In genomic region chr6:4786936-4787504, GRCh38 we compare ENCODE assay signal across 31 cellular contexts. TPM values are rescaled to one million over a fixed set of nuclear protein-coding genes. Genes with fewer than 3 reads are reported as not detected.
DNase-seq lines count a peak whose midpoint lies in the region; ATAC-seq, FAIRE-seq and TF ChIP-seq lines count a peak whose summit lies in the region.
"Had no signal": no experiment of that assay in that cellular context is flagged by ENCODE, and none has a peak within 500 bp of the region (broad histone marks: within the 10 kb centered on the region; RNA-seq: fewer than 3 reads in every experiment).

No MANE protein-coding gene starts in this region.

- H3K27ac Mint-ChIP-seq in activated CD4-positive, alpha-beta memory T cell treated with anti-CD3 and anti-CD28 coated beads for 36 hours = no peak overlapping the region
- no peak overlapping the region for H3K27ac Mint-ChIP-seq in activated CD4-positive, alpha-beta memory T cell treated with anti-CD3 and anti-CD28 coated beads, Interleukin-2, amount 10 ng/mL, durations not matched to agents 7 days and 5 days
- H3K27ac Mint-ChIP-seq in H9 (no peak overlapping the region), nephron (peak overlapping the region in 2 of 3 experiments; percentile 30 to 40)
- H3K27ac Mint-ChIP-seq: activated naive CD4-positive, alpha-beta T cell treated with anti-CD3 and anti-CD28 coated beads, Interleukin-2, amount 10 ng/mL, durations not matched to agents 7 days and 5 days; CD4-positive, alpha-beta T cell; neural progenitor cell had no signal

- CTCF ChIA-PET in activated CD4-positive, alpha-beta memory T cell treated with anti-CD3 and anti-CD28 coated beads for 36 hours (lab: Charles Lee) = interaction anchor here (1.1 kb wide), 1 partner anchor 9 kb away, joined by 4 read pairs; no protein-coding TSS in a partner anchor
- CTCF ChIA-PET in activated CD4-positive, alpha-beta memory T cell treated with anti-CD3 and anti-CD28 coated beads, Interleukin-2, amount 10 ng/mL, durations not matched to agents 7 days and 5 days (lab: Charles Lee) = interaction anchor here (0.5 kb wide), 1 partner anchor 24 kb away, joined by 3 read pairs; no protein-coding TSS in a partner anchor
- CTCF ChIA-PET in H1 (lab: Charles Lee; ENCODE audit: partially characterized antibody) = interaction anchor here (0.8 to 2.9 kb wide), 4 partner anchors 30 to 398 kb away, joined by 3 to 11 read pairs (median 6); no protein-coding TSS in a partner anchor
- CTCF ChIA-PET in RWPE1 (lab: Yijun Ruan, JAX) = no interaction called here

- TF ChIP-seq CTCF in H9 (conservative IDR thresholded peaks at IDR 0.05) (no peak), H1 (IDR thresholded peaks at IDR 0.05; ENCODE audit: control extremely low read depth in 1 of 3, insufficient read depth in 1 of 3, low read depth in 1 of 3, low read length in 3 of 3) (no peak), nephron (IDR thresholded peaks at IDR 0.05; ENCODE audit: unreplicated experiment in 3 of 3) (no peak), RWPE1 (conservative IDR thresholded peaks at IDR 0.05; ENCODE audit: low read depth) (no peak)

- H2AK5ac ChIP-seq in H9 (ENCODE audit: insufficient read length, low read length) = no peak overlapping the region
- H2AK5ac ChIP-seq in H1 (ENCODE audit: low read depth, low read length) = no peak overlapping the region

- H3K27me3 ChIP-seq in H9 (ENCODE audit: insufficient read depth, low read length) = peaks cover 2% of the 10 kb centered on the region; the same call in 1 of the 2 replicates
- H3K27me3 ChIP-seq in H1 (replicated peaks in 1 of 4; ENCODE audit: control insufficient read depth in 3 of 4, extremely low read depth in 1 of 4, insufficient read depth in 3 of 4, low read length in 3 of 4) = peaks cover 0 to 3% (median 0%) of the 10 kb centered on the region in 4 experiments; a peak in 2 of 7 replicates
- H3K27me3 ChIP-seq: gastrocnemius medialis, hepatocyte, neural progenitor cell, right atrium auricular region, testis had no signal

- H3K4me1 Mint-ChIP-seq in activated CD4-positive, alpha-beta memory T cell treated with anti-CD3 and anti-CD28 coated beads for 36 hours (ENCODE audit: low read depth) = peaks cover 71% of the 10 kb centered on the region
- peaks cover 21% of the 10 kb centered on the region for H3K4me1 Mint-ChIP-seq in activated CD4-positive, alpha-beta memory T cell treated with anti-CD3 and anti-CD28 coated beads, Interleukin-2, amount 10 ng/mL, durations not matched to agents 7 days and 5 days
- peaks cover 56 to 75% of the 10 kb centered on the region in 2 experiments for H3K4me1 Mint-ChIP-seq in H9
- H3K4me1 Mint-ChIP-seq in nephron = peaks cover 29% of the 10 kb centered on the region

- H3K4me1 ChIP-seq in H9 (ENCODE audit: insufficient read depth, low read length) (peaks cover 5% of the 10 kb centered on the region; the same call in 1 of the 2 replicates), H1 (replicated peaks in 1 of 4; ENCODE audit: control insufficient read depth in 3 of 4, insufficient read depth in 4 of 4, low read length in 3 of 4) (peaks cover 9 to 31% (median 22%) of the 10 kb centered on the region in 4 experiments)
- H3K4me1 ChIP-seq: testis had no signal

- H3K79me1 ChIP-seq in H9 (ENCODE audit: insufficient read depth, low read depth, low read length, poor library complexity, severe bottlenecking) (peaks cover 11% of the 10 kb centered on the region), H1 (ENCODE audit: low read depth, low read length) (peaks cover 30% of the 10 kb centered on the region)

- intact Hi-C loops in activated CD4-positive, alpha-beta memory T cell treated with anti-CD3 and anti-CD28 coated beads for 36 hours (cut with micrococcal nuclease) = no loop called here

- peak overlapping the region; percentile 27 for H3K4me2 ChIP-seq in H9 (ENCODE audit: insufficient read depth, insufficient read length, low read length)
- H3K4me2 ChIP-seq in H1 (ENCODE audit: insufficient read depth in 1 of 2, low read depth in 2 of 2, low read length in 2 of 2) = peak overlapping the region; percentile 44 to 54
- H3K4me2 ChIP-seq: hepatocyte, KMS-11, neural progenitor cell, smooth muscle cell had no signal

- H3K9ac ChIP-seq in H9 (ENCODE audit: extremely low read depth, insufficient read length, low read length) = no peak overlapping the region
- H3K9ac ChIP-seq in H1 (replicated peaks in 1 of 4; ENCODE audit: extremely low read depth in 1 of 4, low read depth in 3 of 4, low read length in 3 of 4) = no peak overlapping the region
- H3K9ac ChIP-seq: GM23248, KMS-11, neural progenitor cell, parathyroid adenoma had no signal

- FAIRE-seq in H1 (lab: Jason Lieb, UNC) = no peak
- FAIRE-seq: A204.1, D721Med, HTR-8/SVneo had no signal

- no peak overlapping the region for H2BK15ac ChIP-seq in H9 (ENCODE audit: low read depth, low read length)
- H2BK15ac ChIP-seq in H1 (ENCODE audit: low read length) = no peak overlapping the region

- H3K23me2 ChIP-seq in H9 (ENCODE audit: insufficient read length, low read depth, low read length, poor library complexity, severe bottlenecking) = no peaks in the 10 kb centered on the region
- no peaks in the 10 kb centered on the region for H3K23me2 ChIP-seq in H1 (ENCODE audit: low read depth, low read length)

- H3K27me3 Mint-ChIP-seq in activated CD4-positive, alpha-beta memory T cell treated with anti-CD3 and anti-CD28 coated beads for 36 hours = no peaks in the 10 kb centered on the region
- H3K27me3 Mint-ChIP-seq in activated CD4-positive, alpha-beta memory T cell treated with anti-CD3 and anti-CD28 coated beads, Interleukin-2, amount 10 ng/mL, durations not matched to agents 7 days and 5 days = no peaks in the 10 kb centered on the region
- H3K27me3 Mint-ChIP-seq in H9 (ENCODE audit: low read depth) (peaks cover 64% of the 10 kb centered on the region), nephron (ENCODE audit: low read depth) (no peaks in the 10 kb centered on the region)
- H3K27me3 Mint-ChIP-seq: activated naive CD4-positive, alpha-beta T cell treated with anti-CD3 and anti-CD28 coated beads, Interleukin-2, amount 10 ng/mL, durations not matched to agents 7 days and 5 days; CD4-positive, alpha-beta T cell; stimulated activated naive CD8-positive, alpha-beta T cell treated with anti-CD3 and anti-CD28 coated beads, Interleukin-15, Interleukin-2, amounts not matched to agents 100 ng/mL and 50 ng/mL, for 24 hours had no signal

- H3K27ac ChIP-seq in H9 (ENCODE audit: insufficient read length, low read depth, low read length) = no peak overlapping the region
- no peak overlapping the region for H3K27ac ChIP-seq in H1 (ENCODE audit: low read depth, low read length)
- no peak overlapping the region for H3K27ac ChIP-seq in RWPE1
- H3K27ac ChIP-seq: gastrocnemius medialis, GM23248, hepatocyte, KMS-11, neural progenitor cell, parathyroid adenoma, right atrium auricular region, testis had no signal

- H3K23ac ChIP-seq in H9 (ENCODE audit: insufficient read length, low read depth, low read length) (no peak overlapping the region), H1 (ENCODE audit: insufficient read length) (no peak overlapping the region)

- H3K4me3 Mint-ChIP-seq in activated CD4-positive, alpha-beta memory T cell treated with anti-CD3 and anti-CD28 coated beads for 36 hours = no peak overlapping the region
- no peak overlapping the region for H3K4me3 Mint-ChIP-seq in activated CD4-positive, alpha-beta memory T cell treated with anti-CD3 and anti-CD28 coated beads, Interleukin-2, amount 10 ng/mL, durations not matched to agents 7 days and 5 days
- H3K4me3 Mint-ChIP-seq in H9 (peak overlapping the region; percentile 9 to 60; a peak in 3 of 5 replicates), nephron (no peak overlapping the region)
- H3K4me3 Mint-ChIP-seq: activated naive CD4-positive, alpha-beta T cell treated with anti-CD3 and anti-CD28 coated beads, Interleukin-2, amount 10 ng/mL, durations not matched to agents 7 days and 5 days; CD4-positive, alpha-beta T cell; neural progenitor cell; stimulated activated naive CD8-positive, alpha-beta T cell treated with anti-CD3 and anti-CD28 coated beads, Interleukin-15, Interleukin-2, amounts not matched to agents 100 ng/mL and 50 ng/mL, for 24 hours had no signal

- TF ChIP-seq POLR2A in H1 (IDR thresholded peaks at IDR 0.05; ENCODE audit: control extremely low read depth in 1 of 2, low read depth in 2 of 2, low read length in 2 of 2) = no peak

- no peak overlapping the region for H2BK120ac ChIP-seq in H9 (ENCODE audit: low read depth, low read length, poor library complexity, severe bottlenecking)
- H2BK120ac ChIP-seq in H1 (replicated peaks; ENCODE audit: low read depth, low read length) = no peak overlapping the region

- H2AFZ ChIP-seq in H9 (ENCODE audit: low read length) (no peak overlapping the region), H1 (ENCODE audit: low read length) (no peak overlapping the region)
- H2AFZ ChIP-seq: GM23248, hepatocyte, neural progenitor cell, parathyroid adenoma had no signal

- no peak for TF ChIP-seq EP300 in H1 (IDR thresholded peaks at IDR 0.05; ENCODE audit: borderline replicate concordance in 1 of 2, low read depth in 2 of 2, low read length in 2 of 2)

- H2BK20ac ChIP-seq in H9 (ENCODE audit: low read depth, low read length, poor library complexity, severe bottlenecking) = no peak overlapping the region
- no peak overlapping the region for H2BK20ac ChIP-seq in H1 (ENCODE audit: low read length)

- peaks cover 2% of the 10 kb centered on the region for H3K9me3 Mint-ChIP-seq in activated CD4-positive, alpha-beta memory T cell treated with anti-CD3 and anti-CD28 coated beads for 36 hours
- H3K9me3 Mint-ChIP-seq in activated CD4-positive, alpha-beta memory T cell treated with anti-CD3 and anti-CD28 coated beads, Interleukin-2, amount 10 ng/mL, durations not matched to agents 7 days and 5 days = peaks cover 7% of the 10 kb centered on the region
- peaks cover 4 to 9% of the 10 kb centered on the region in 2 experiments for H3K9me3 Mint-ChIP-seq in H9
- peaks cover 17% of the 10 kb centered on the region for H3K9me3 Mint-ChIP-seq in nephron
- H3K9me3 Mint-ChIP-seq: CD4-positive, alpha-beta T cell; immature natural killer cell had no signal

- H4K20me1 ChIP-seq in H9 (ENCODE audit: control insufficient read depth, insufficient read depth, insufficient read length) = no peaks in the 10 kb centered on the region
- peaks cover 68 to 79% of the 10 kb centered on the region in 2 experiments for H4K20me1 ChIP-seq in H1 (replicated peaks in 1 of 2; ENCODE audit: control insufficient read depth in 1 of 2, insufficient read depth in 2 of 2, low read length in 2 of 2)

- no peak overlapping the region for H3K56ac ChIP-seq in H9 (ENCODE audit: insufficient read length, low read depth, low read length)
- no peak overlapping the region for H3K56ac ChIP-seq in H1 (replicated peaks; ENCODE audit: insufficient read length, low read depth, low read length)

- H4K5ac ChIP-seq in H9 (ENCODE audit: insufficient read length, low read depth, low read length) = no peak overlapping the region
- H4K5ac ChIP-seq in H1 (ENCODE audit: insufficient read length, low read depth, low read length) = no peak overlapping the region

- DNase-seq in activated CD4-positive, alpha-beta memory T cell treated with anti-CD3 and anti-CD28 coated beads for 36 hours = peak; percentile 24
- no peak for DNase-seq in activated CD4-positive, alpha-beta memory T cell treated with anti-CD3 and anti-CD28 coated beads, Interleukin-2, amount 10 ng/mL, durations not matched to agents 7 days and 5 days
- no peak for DNase-seq in H9
- no peak for DNase-seq in H1 (ENCODE audit: low read depth in 1 of 2, low spot score in 2 of 2)
- no peak for DNase-seq in RWPE1 (ENCODE audit: low spot score)
- DNase-seq in KG1 (lab: John Stamatoyannopoulos, UW) = no peak
- DNase-seq: activated naive CD4-positive, alpha-beta T cell treated with anti-CD3 and anti-CD28 coated beads, Interleukin-2, amount 10 ng/mL, durations not matched to agents 7 days and 5 days; CD4-positive, alpha-beta T cell; DND-41; gastrocnemius medialis; GM23248; immature natural killer cell; left cardiac atrium; NCI-H1417 treated with DMSO at 0.1 percent for 48 hours; NCI-H226; SHP77 treated with DMSO at 0.1 percent for 48 hours; testis had no signal

- H2BK5ac ChIP-seq in H9 (ENCODE audit: insufficient read length, low read length) = no peak overlapping the region
- no peak overlapping the region for H2BK5ac ChIP-seq in H1 (ENCODE audit: low read depth, low read length)

- no peak overlapping the region for H4K8ac ChIP-seq in H9 (replicated peaks; ENCODE audit: insufficient read length, low read depth, low read length)
- H4K8ac ChIP-seq in H1 (ENCODE audit: extremely low read depth, insufficient read depth, low read length) = no peak overlapping the region

- H3K4ac ChIP-seq in H9 (ENCODE audit: low read depth, low read length) (no peak overlapping the region), H1 (replicated peaks; ENCODE audit: insufficient read length, low read depth, low read length) (no peak overlapping the region)

- H3K18ac ChIP-seq in H9 (ENCODE audit: insufficient read length, low read depth, low read length) = no peak overlapping the region
- no peak overlapping the region for H3K18ac ChIP-seq in H1 (ENCODE audit: extremely low read depth, low read length)

- ATAC-seq in GM21723 (IDR thresholded peaks at IDR 0.05; ENCODE audit: unreplicated experiment) = no peak
- ATAC-seq: gastrocnemius medialis, left cardiac atrium, Panc1 had no signal

- H3K14ac ChIP-seq in H9 (ENCODE audit: insufficient read depth, low read length) = no peak overlapping the region
- no peak overlapping the region for H3K14ac ChIP-seq in H1 (ENCODE audit: insufficient read length)

- H3K36me3 ChIP-seq in H1 (ENCODE audit: control insufficient read depth in 2 of 4, insufficient read depth in 4 of 4, low read length in 3 of 4) = no peaks in the 10 kb centered on the region
- H3K36me3 ChIP-seq: gastrocnemius medialis, neural progenitor cell, right atrium auricular region had no signal

- H3K9me3 ChIP-seq in H9 (ENCODE audit: control insufficient read depth, low read depth, low read length) (no peaks in the 10 kb centered on the region), H1 (ENCODE audit: insufficient read depth in 2 of 2, low read depth in 1 of 2, low read length in 1 of 2) (no peaks in the 10 kb centered on the region)
- H3K9me3 ChIP-seq: gastrocnemius medialis, right atrium auricular region, testis had no signal

- POLR2A ChIA-PET in activated CD4-positive, alpha-beta memory T cell treated with anti-CD3 and anti-CD28 coated beads for 36 hours (lab: Charles Lee) = no interaction called here
- POLR2A ChIA-PET in activated CD4-positive, alpha-beta memory T cell treated with anti-CD3 and anti-CD28 coated beads, Interleukin-2, amount 10 ng/mL, durations not matched to agents 7 days and 5 days (lab: Charles Lee) = no interaction called here
- POLR2A ChIA-PET in H1 (lab: Charles Lee; ENCODE audit: partially characterized antibody) (interaction anchor here (1.0 to 1.2 kb wide), 3 partner anchors 9 to 24 kb away, joined by 3 to 5 read pairs (median 3); no protein-coding TSS in a partner anchor), RWPE1 (lab: Yijun Ruan, JAX; ENCODE audit: low non-redundant PET) (no interaction called here)

- peaks cover 12% of the 10 kb centered on the region for H3K36me3 Mint-ChIP-seq in activated CD4-positive, alpha-beta memory T cell treated with anti-CD3 and anti-CD28 coated beads for 36 hours
- H3K36me3 Mint-ChIP-seq in activated CD4-positive, alpha-beta memory T cell treated with anti-CD3 and anti-CD28 coated beads, Interleukin-2, amount 10 ng/mL, durations not matched to agents 7 days and 5 days (ENCODE audit: low read depth) = peaks cover 10% of the 10 kb centered on the region
- H3K36me3 Mint-ChIP-seq in H9 (ENCODE audit: insufficient read depth in 1 of 3, low read depth in 3 of 3) (peaks cover 12 to 23% (median 13%) of the 10 kb centered on the region in 3 experiments), nephron (ENCODE audit: low read depth) (peaks cover 41% of the 10 kb centered on the region)

- no peak overlapping the region for H4K91ac ChIP-seq in H9 (ENCODE audit: insufficient read length, low read depth, low read length)
- H4K91ac ChIP-seq in H1 (replicated peaks; ENCODE audit: insufficient read length, low read length) = no peak overlapping the region

- H3T11ph ChIP-seq in H9 (ENCODE audit: low read length) = no peak overlapping the region

- H3K4me3 ChIP-seq in H1 (ENCODE audit: extremely low read depth in 1 of 4, insufficient read depth in 2 of 4, low read depth in 3 of 4, low read length in 4 of 4) = peak overlapping the region in 1 of 4 experiments; percentile 7; a peak in 3 of 8 replicates
- H3K4me3 ChIP-seq: gastrocnemius medialis, GM23248, hepatocyte, lung, neural progenitor cell, right atrium auricular region, smooth muscle cell, testis had no signal

- no peak overlapping the region for H2BK12ac ChIP-seq in H9 (ENCODE audit: insufficient read length, low read depth, low read length)
- no peak overlapping the region for H2BK12ac ChIP-seq in H1 (ENCODE audit: low read depth, low read length)

- H3K79me2 ChIP-seq in H9 (ENCODE audit: insufficient read depth, low read length) (peaks cover 66% of the 10 kb centered on the region; the same call in 1 of the 2 replicates), H1 (ENCODE audit: control insufficient read depth in 1 of 2, insufficient read depth in 2 of 2, low read length in 2 of 2) (peaks cover 66 to 98% of the 10 kb centered on the region in 2 experiments)

- no peak for TF ChIP-seq RAD21 in H1 (IDR thresholded peaks at IDR 0.05 in 1 of 2, conservative IDR thresholded peaks at IDR 0.05 in 1 of 2; ENCODE audit: low read depth in 2 of 2, low read length in 2 of 2)

- no CpG with 5 or more reads among the region's 8 CpGs for whole genome bisulfite sequencing in H9 (ENCODE audit: extremely low coverage, insufficient read length, low lambda C conversion rate)
- 49% methylated on average over 8 of the region's 8 CpGs; no CpG with 5 or more reads in 1 of the 2 experiments for WGBS in H1 (ENCODE audit: extremely low coverage in 1 of 2, insufficient coverage in 1 of 2, insufficient read length in 1 of 2, insufficient replicate concordance in 2 of 2, low coverage in 1 of 2, low lambda C conversion rate in 2 of 2, missing lambda C conversion rate in 1 of 2), 2 experiments

RNA-seq across cellular contexts. Expression of gene CDYL, which starts 10.8 kb away (rescaled TPM):
- total RNA-seq in activated CD4-positive, alpha-beta memory T cell treated with anti-CD3 and anti-CD28 coated beads for 36 hours = 10 to 100 TPM; 22.4 to 24.4 TPM
- 10 to 100 TPM; 27.5 to 30.5 TPM for total RNA-seq in activated CD4-positive, alpha-beta memory T cell treated with anti-CD3 and anti-CD28 coated beads, Interleukin-2, amount 10 ng/mL, durations not matched to agents 7 days and 5 days
- 85.5 and 95.0 TPM in 2 replicates for total RNA-seq in H9 (2021)
- total RNA-seq in H1 (2021; fragmentation: NEBNext Ultra II Directional; extraction: Animal tissue kit (Norgen Biotek cat#: 25700)) = 113 and 119 TPM in 2 replicates
- polyA plus RNA-seq in H1 (2011; rRNA removed) = 53.7 and 56.4 TPM in 2 replicates
- 147 TPM for polyA plus RNA-seq in H1 (2011; cell fraction: cytosol; rRNA removed)
- polyA plus RNA-seq in H1 (2011; cell fraction: nucleus; rRNA removed) = 71.5 TPM
- 86.0 to 106 TPM (median 98.0 TPM) in 4 replicates for polyA plus RNA-seq in H1 (2012, experiment 1 of 2)
- polyA plus RNA-seq in H1 (2012, experiment 2 of 2) = 14.0 TPM
- polyA plus RNA-seq in H1 (2013, experiment 1 of 2) = 92.0 TPM
- polyA plus RNA-seq in H1 (2013, experiment 2 of 2) = 90.7 TPM
- polyA minus RNA-seq in H1 (2011; rRNA and poly(A)+ RNA removed) = 90.6 and 115 TPM in 2 replicates
- 79.0 TPM for polyA minus RNA-seq in H1 (2011; cell fraction: cytosol; rRNA and poly(A)+ RNA removed)
- 156 TPM for polyA minus RNA-seq in H1 (2011; cell fraction: nucleus; rRNA and poly(A)+ RNA removed)

Comparison
In these comparisons a context has a peak if more than half of its experiments do, and no peak if none do; other contexts are left out.
1. H3K27ac Mint-ChIP-seq: peak in nephron (2 of 3); none in activated CD4-positive, alpha-beta memory T cell treated with anti-CD3 and anti-CD28 coated beads for 36 hours (single experiment), activated CD4-positive, alpha-beta memory T cell treated with anti-CD3 and anti-CD28 coated beads, Interleukin-2, amount 10 ng/mL, durations not matched to agents 7 days and 5 days (single experiment) and H9 (0 of 3).
2. H3K4me3 Mint-ChIP-seq: peak in H9 (2 of 2); none in activated CD4-positive, alpha-beta memory T cell treated with anti-CD3 and anti-CD28 coated beads for 36 hours (single experiment), activated CD4-positive, alpha-beta memory T cell treated with anti-CD3 and anti-CD28 coated beads, Interleukin-2, amount 10 ng/mL, durations not matched to agents 7 days and 5 days (single experiment) and nephron (0 of 3).